In the genomic region with DNA sequence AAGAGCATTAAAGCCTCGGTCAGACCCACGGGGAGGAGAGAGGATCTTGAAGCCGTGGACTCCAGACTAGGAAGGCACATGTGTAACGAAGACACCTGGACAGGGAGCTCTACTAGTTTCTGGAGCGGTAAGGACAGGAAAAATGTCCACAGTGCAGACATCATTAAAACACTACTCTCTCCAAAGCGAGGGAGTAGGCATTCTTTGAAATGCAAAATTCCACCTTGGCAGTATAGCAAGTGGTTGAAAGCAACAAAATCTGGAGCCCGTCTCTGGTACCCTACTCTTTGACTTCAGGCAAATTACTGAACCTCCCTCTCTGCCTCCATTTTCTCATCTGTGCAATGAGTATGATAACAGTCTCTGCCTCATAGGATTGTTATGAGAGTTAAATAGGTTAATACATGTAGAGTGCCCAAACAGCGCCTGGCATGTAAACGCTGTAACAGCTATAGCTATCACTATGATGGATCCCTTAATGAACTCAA, we compare ENCODE assay signal across 9 cellular contexts. TPM values are rescaled to one million over a fixed set of nuclear protein-coding genes. Genes with fewer than 3 reads are reported as not detected.
DNase-seq lines count a peak whose midpoint lies in the region; ATAC-seq and TF ChIP-seq lines count a peak whose summit lies in the region.
"Had no signal": no experiment of that assay in that cellular context is flagged by ENCODE, and none has a peak within 500 bp of the region (broad histone marks: within the 10 kb centered on the region; RNA-seq: fewer than 3 reads in every experiment).

No MANE protein-coding gene starts in this region.

- in situ Hi-C loops in GM13976 (cut with MboI; ENCODE audit: low sequenced_read_pairs, unreplicated experiment): no loop called here

- H3K4me3 ChIP-seq in heart right ventricle: peak overlapping the region in 9 of 10 donors; percentile 21 to 58 (median 49)
- H3K4me3 ChIP-seq in colonic mucosa: peak overlapping the region; percentile 19
- peak overlapping the region; percentile 11 to 45 for H3K4me3 ChIP-seq in muscle layer of colon (ENCODE audit: low read depth in 1 of 2, low read length in 2 of 2)

- H3K27me3 ChIP-seq in heart right ventricle (peaks cover 0 to 6% (median 0%) of the 10 kb centered on the region in 7 donors), colonic mucosa (no peaks in the 10 kb centered on the region), muscle layer of colon (ENCODE audit: control insufficient read depth in 1 of 2, insufficient read depth in 2 of 2, low read length in 2 of 2) (peaks cover 6 to 12% of the 10 kb centered on the region in 2 donors)

- peak overlapping the region in 4 of 10 donors; percentile 42 to 82 (median 76) for H3K27ac ChIP-seq in heart right ventricle
- no peak overlapping the region for H3K27ac ChIP-seq in colonic mucosa
- H3K27ac ChIP-seq in muscle layer of colon (ENCODE audit: low read depth, low read length): no peak overlapping the region

- TF ChIP-seq CTCF in heart right ventricle (IDR thresholded peaks at IDR 0.05): no peak
- TF ChIP-seq CTCF in colonic mucosa (IDR thresholded peaks at IDR 0.05): no peak
- no peak for TF ChIP-seq CTCF in GM13976 (IDR thresholded peaks at IDR 0.05; ENCODE audit: borderline replicate concordance, control extremely low read depth, extremely low read depth, insufficient read depth, missing control alignments)

- intact Hi-C loops in heart right ventricle (cut with DNase I): no loop called here
- intact Hi-C loops in cardiac septum (cut with DNase I): no loop called here
- intact Hi-C loops in colonic mucosa (cut with DNase I): no loop called here

- H3K9ac ChIP-seq in colonic mucosa (ENCODE audit: low read depth in 2 of 2, low read length in 2 of 2): peak overlapping the region in 1 of 2 donors; percentile 4
- H3K9ac ChIP-seq in muscle layer of colon (ENCODE audit: low read length): no peak overlapping the region

- H3K9me3 ChIP-seq in heart right ventricle (no peaks in the 10 kb centered on the region), colonic mucosa (no peaks in the 10 kb centered on the region), muscle layer of colon (ENCODE audit: low read length) (no peaks in the 10 kb centered on the region)

- peaks cover 0 to 45% (median 14%) of the 10 kb centered on the region in 9 donors for H3K4me1 ChIP-seq in heart right ventricle
- H3K4me1 ChIP-seq in colonic mucosa: no peaks in the 10 kb centered on the region
- H3K4me1 ChIP-seq in muscle layer of colon (ENCODE audit: insufficient read depth, low read length): no peaks in the 10 kb centered on the region

- no peak for DNase-seq in heart right ventricle
- no peak for DNase-seq in cardiac septum (ENCODE audit: low spot score)
- no peak for DNase-seq in colonic mucosa
- no peak for DNase-seq in HK-2 (ENCODE audit: unreplicated experiment)
- DNase-seq in GM13976 (ENCODE audit: low spot score): no peak
- DNase-seq: NCI-H1694 had no signal

- H3K36me3 ChIP-seq in heart right ventricle (no peaks in the 10 kb centered on the region), colonic mucosa (no peaks in the 10 kb centered on the region), muscle layer of colon (ENCODE audit: insufficient read depth, low read length) (no peaks in the 10 kb centered on the region)

- 44 to 47% methylated on average over 9 of the region's 9 CpGs for WGBS in heart right ventricle, 2 donors

- ATAC-seq in heart right ventricle: no peak
- no peak for ATAC-seq in GM21526 (IDR thresholded peaks at IDR 0.05; ENCODE audit: low FRiP score, unreplicated experiment)
- ATAC-seq in GM18520 (IDR thresholded peaks at IDR 0.05; ENCODE audit: unreplicated experiment): no peak

RNA-seq across cellular contexts. Expression of a gene that starts 0.4 kb away (rescaled TPM):
- 10 to 100 TPM in 7 of 10 donors, 1 to 10 TPM in 3; 2.7 to 84.5 (median 26.3) TPM for total RNA-seq in heart right ventricle
- 10 to 100 TPM in 1 of 2 donors, 1 to 10 TPM in 1; 3.0 to 72.3 TPM for polyA plus RNA-seq in heart right ventricle
- total RNA-seq in cardiac septum: 11.2 TPM
- 1 to 10 TPM in 1 of 2 donors, under 1 TPM in 1; 0.69 to 1.8 TPM for total RNA-seq in colonic mucosa

RNA-seq across cellular contexts. Expression of a gene that starts 11.0 kb away (rescaled TPM):
- under 1 TPM in 5 of 10 donors, not detected in 5; 0.15 to 0.37 (median 0.25) TPM for total RNA-seq in heart right ventricle
- polyA plus RNA-seq in heart right ventricle: under 1 TPM in 1 of 2 donors, not detected in 1; 0.15 TPM
- not detected for total RNA-seq in cardiac septum
- not detected for total RNA-seq in colonic mucosa
